Comparison of ENCODE assay signal across 19 cellular contexts in genomic region chr5:106417163-106417562, GRCh38.
DNase-seq lines count a peak whose midpoint lies in the region; ATAC-seq, FAIRE-seq and TF ChIP-seq lines count a peak whose summit lies in the region.
"Had no signal": no experiment of that assay in that cellular context is flagged by ENCODE, and none has a peak within 500 bp of the region (broad histone marks: within the 10 kb centered on the region; RNA-seq: fewer than 3 reads in every experiment).

No MANE protein-coding gene starts in this region.

- H3K9me3 ChIP-seq in HepG2 (ENCODE audit: low read length) (no peaks in the 10 kb centered on the region), sigmoid colon (no peaks in the 10 kb centered on the region)
- H3K9me3 ChIP-seq: A549, Caco-2, HAP-1 had no signal

- H3K4me1 ChIP-seq in HepG2 (ENCODE audit: insufficient read depth, low read length) (no peaks in the 10 kb centered on the region), sigmoid colon (no peaks in the 10 kb centered on the region)
- H3K4me1 ChIP-seq: A549, Caco-2, HAP-1 had no signal

- CTCF ChIA-PET in HepG2 (lab: Yijun Ruan, JAX; ENCODE audit: low intra/inter-chr PET ratio, low total read pairs) = no interaction called here

- POLR2A ChIA-PET in HepG2 (lab: Yijun Ruan, JAX) = no interaction called here

- H3K9ac ChIP-seq in HepG2 (ENCODE audit: insufficient read depth, low read depth, low read length) = no peak overlapping the region

- H3K4me2 ChIP-seq in HepG2 (ENCODE audit: low read depth, low read length) = no peak overlapping the region
- H3K4me2 ChIP-seq: A549 had no signal

- peaks cover 0 to 3% of the 10 kb centered on the region in 2 experiments; a peak in 2 of 5 replicates for H3K27me3 ChIP-seq in HepG2 (ENCODE audit: control insufficient read depth in 1 of 2, insufficient read depth in 2 of 2, low read length in 2 of 2)
- no peaks in the 10 kb centered on the region for H3K27me3 ChIP-seq in sigmoid colon

- H3K79me2 ChIP-seq in HepG2 (ENCODE audit: insufficient read depth, low read length) = no peaks in the 10 kb centered on the region

- ATAC-seq in left cardiac atrium (no peak), HepG2 (peak; percentile 45; the same call in 1 of the 3 replicates), HG02588 (IDR thresholded peaks at IDR 0.05; ENCODE audit: unreplicated experiment) (no peak)
- ATAC-seq: A549 had no signal

- H4K20me1 ChIP-seq in HepG2 (ENCODE audit: insufficient read depth, low read length) = no peaks in the 10 kb centered on the region

- DNase-seq in cardiac septum (ENCODE audit: low spot score) = peak; percentile 72
- DNase-seq in left cardiac atrium = no peak
- DNase-seq in HepG2 (ENCODE audit: low spot score) = no peak
- peak; percentile 27 for DNase-seq in sigmoid colon
- no peak for DNase-seq in activated gamma-delta T cell (lab: John Stamatoyannopoulos, UW)
- DNase-seq in substantia nigra (lab: John Stamatoyannopoulos, UW) = no peak
- DNase-seq: AML-193; Caco-2; CD4-positive, alpha-beta T cell; GDM1; GOT3 had no signal

- no peak for TF ChIP-seq POLR2A in HepG2 (IDR thresholded peaks at IDR 0.05; ENCODE audit: insufficient read depth in 1 of 2, low read depth in 2 of 2, low read length in 2 of 2)
- no peak for TF ChIP-seq POLR2A in sigmoid colon (IDR thresholded peaks at IDR 0.05)

- FAIRE-seq in HepG2 (lab: Jason Lieb, UNC) = no peak
- FAIRE-seq: A549, D721Med, GM12892, GM18507 had no signal

- no TSS peak for BruUV-seq in HepG2 (replicated peaks; lab: Mats Ljungman, UMichigan)

- TF ChIP-seq CTCF in HepG2 (CRISPR knock-in tag; IDR thresholded peaks at IDR 0.05) (no peak), sigmoid colon (IDR thresholded peaks at IDR 0.05) (no peak)

- TF ChIP-seq EP300 in HepG2 (IDR thresholded peaks at IDR 0.05; ENCODE audit: low read depth in 2 of 2, low read length in 2 of 2) = no peak
- no peak for TF ChIP-seq EP300 in HepG2 (CRISPR knock-in tag; IDR thresholded peaks at IDR 0.05; ENCODE audit: borderline replicate concordance)
- no peak for TF ChIP-seq EP300 in sigmoid colon (IDR thresholded peaks at IDR 0.05)

- H3K27ac ChIP-seq in HepG2 (ENCODE audit: extremely low read length, insufficient read depth, low read length) (no peak overlapping the region), sigmoid colon (no peak overlapping the region), substantia nigra (ENCODE audit: low read depth, low read length, poor library complexity, severe bottlenecking) (no peak overlapping the region)
- H3K27ac ChIP-seq: 22Rv1, A549, C4-2B had no signal

- in situ Hi-C loops in HepG2 (cut with HindIII; ENCODE audit: extremely low pct_ligation_motif_present, low pct_unique_long_range_greater_than_20kb) = no loop called here

- intact Hi-C loops in cardiac septum (cut with DNase I) (no loop called here), left cardiac atrium (cut with DNase I) (no loop called here), HepG2 (cut with micrococcal nuclease; ENCODE audit: unreplicated experiment) (no loop called here), sigmoid colon (cut with DNase I) (no loop called here)

- H3K36me3 ChIP-seq in HepG2 (replicated peaks in 1 of 2; ENCODE audit: control insufficient read depth in 1 of 2, insufficient read depth in 2 of 2, low read length in 2 of 2) (no peaks in the 10 kb centered on the region), sigmoid colon (no peaks in the 10 kb centered on the region)
- H3K36me3 ChIP-seq: HAP-1 had no signal

- TF ChIP-seq RAD21 in HepG2 (CRISPR knock-in tag; IDR thresholded peaks at IDR 0.05) = no peak

- 12% methylated on average over 19 of the region's 22 CpGs for WGBS in HepG2 (ENCODE audit: low lambda C conversion rate)
- WGBS in sigmoid colon, 2 donors = 85 to 93% methylated on average over 22 of the region's 22 CpGs

- H2AFZ ChIP-seq in HepG2 (ENCODE audit: low read length) = no peak overlapping the region

- H3K4me3 ChIP-seq in HepG2 (replicated peaks in 1 of 3; ENCODE audit: insufficient read depth in 1 of 3, low read depth in 2 of 3, low read length in 3 of 3) = no peak overlapping the region
- no peak overlapping the region for H3K4me3 ChIP-seq in sigmoid colon
- H3K4me3 ChIP-seq: A549, HAP-1 had no signal

TF ChIP-seq in HepG2, 621 proteins besides CTCF, POLR2A, EP300 and RAD21 (continues in another document):
- no peak for TF ChIP-seq NCOA1 (CRISPR knock-in tag; IDR thresholded peaks at IDR 0.05)
- no peak for TF ChIP-seq YY1 (IDR thresholded peaks at IDR 0.05; ENCODE audit: insufficient read depth, insufficient replicate concordance, low read depth, low read length)
- TF ChIP-seq PRDM4 (CRISPR knock-in tag; IDR thresholded peaks at IDR 0.05; ENCODE audit: borderline replicate concordance) = no peak
- no peak for TF ChIP-seq POGZ (CRISPR knock-in tag; IDR thresholded peaks at IDR 0.05)
- no peak for TF ChIP-seq GLI4 (CRISPR knock-in tag; IDR thresholded peaks at IDR 0.05; ENCODE audit: borderline replicate concordance)
- no peak for TF ChIP-seq PRDM15 (CRISPR knock-in tag; IDR thresholded peaks at IDR 0.05)
- TF ChIP-seq ZNF652 (CRISPR knock-in tag; IDR thresholded peaks at IDR 0.05; ENCODE audit: borderline replicate concordance, low read depth) = no peak
- no peak for TF ChIP-seq HMG20A (CRISPR knock-in tag; IDR thresholded peaks at IDR 0.05; ENCODE audit: borderline replicate concordance)
- no peak for TF ChIP-seq SAP130 (CRISPR knock-in tag; IDR thresholded peaks at IDR 0.05; ENCODE audit: low read depth)
- no peak for TF ChIP-seq ZFP91 (CRISPR knock-in tag; IDR thresholded peaks at IDR 0.05; ENCODE audit: borderline replicate concordance)
- no peak for TF ChIP-seq HNRNPK (IDR thresholded peaks at IDR 0.05; ENCODE audit: low read depth, low read length, poor library complexity, severe bottlenecking)
- no peak for TF ChIP-seq TBP (CRISPR knock-in tag; IDR thresholded peaks at IDR 0.05)
- TF ChIP-seq BATF2 (CRISPR knock-in tag; IDR thresholded peaks at IDR 0.05) = no peak

Comparison
In these comparisons a context has a peak if more than half of its experiments do, and no peak if none do; other contexts are left out.
1. DNase-seq: peak in cardiac septum (single experiment) and sigmoid colon (single experiment); none in left cardiac atrium (single experiment), HepG2 (single experiment), activated gamma-delta T cell (single experiment) and substantia nigra (0 of 49).